In genomic region chr21:33991091-33991490, GRCh38 we compare ENCODE assay signal across 15 cellular contexts.
DNase-seq lines count a peak whose midpoint lies in the region; ATAC-seq, FAIRE-seq and TF ChIP-seq lines count a peak whose summit lies in the region.
"Had no signal": no experiment of that assay in that cellular context is flagged by ENCODE, and none has a peak within 500 bp of the region (broad histone marks: within the 10 kb centered on the region; RNA-seq: fewer than 3 reads in every experiment).

No MANE protein-coding gene starts in this region.

- H3K36me3 ChIP-seq in osteoblast (ENCODE audit: insufficient read depth, low read length) (no peaks in the 10 kb centered on the region), tibial nerve (no peaks in the 10 kb centered on the region)

- H3K79me2 ChIP-seq in osteoblast (ENCODE audit: insufficient read depth, low read length) = no peaks in the 10 kb centered on the region

- H2AFZ ChIP-seq in osteoblast (ENCODE audit: low read length) = no peak overlapping the region

- ATAC-seq in GM21381 (IDR thresholded peaks at IDR 0.05; ENCODE audit: unreplicated experiment) = no peak

- H3K36me3 Mint-ChIP-seq in endothelial cell (ENCODE audit: low read depth, unreplicated experiment) = no peaks in the 10 kb centered on the region

- H3K27ac ChIP-seq in osteoblast (ENCODE audit: low read depth, low read length) (no peak overlapping the region), tibial nerve (no peak overlapping the region)
- H3K27ac ChIP-seq: 22Rv1 had no signal

- no peaks in the 10 kb centered on the region for H3K9me3 Mint-ChIP-seq in endothelial cell (ENCODE audit: unreplicated experiment)

- peaks cover 9% of the 10 kb centered on the region for H3K27me3 ChIP-seq in osteoblast (ENCODE audit: insufficient read depth, low read length)
- no peaks in the 10 kb centered on the region for H3K27me3 ChIP-seq in tibial nerve

- H3K4me3 ChIP-seq in osteoblast (ENCODE audit: insufficient read depth, low read length) (no peak overlapping the region), tibial nerve (no peak overlapping the region)

- no peak overlapping the region for H3K4me2 ChIP-seq in osteoblast (ENCODE audit: insufficient read depth, low read length)

- TF ChIP-seq CTCF in endothelial cell (IDR thresholded peaks at IDR 0.05; ENCODE audit: unreplicated experiment) (no peak), osteoblast (IDR thresholded peaks at IDR 0.05; ENCODE audit: extremely low read depth, low read depth, low read length) (no peak), tibial nerve (IDR thresholded peaks at IDR 0.05) (no peak)

- no peak for TF ChIP-seq EP300 in tibial nerve (IDR thresholded peaks at IDR 0.05)

- peak; percentile 35 for FAIRE-seq in GM19239 (lab: Jason Lieb, UNC)
- FAIRE-seq: GM12891 had no signal

- DNase-seq in AG08395 (ENCODE audit: low spot score) (peak; percentile 13), GM19239 (ENCODE audit: insufficient read length, low spot score) (no peak), endothelial cell (ENCODE audit: low spot score) (no peak), osteoblast (ENCODE audit: insufficient read length, low spot score, missing footprints) (peak; percentile 72), tibial nerve (ENCODE audit: low spot score in 2 of 2) (no peak), anterior cingulate cortex (lab: John Stamatoyannopoulos, UW) (no peak)
- DNase-seq: C1 segment of cervical spinal cord; CD4-positive, alpha-beta memory T cell; DMS79; H7; IMR-90; KBM-7 had no signal

- H3K4me1 ChIP-seq in osteoblast (ENCODE audit: insufficient read depth, low read length) = no peaks in the 10 kb centered on the region
- peaks cover 0 to 6% (median 0%) of the 10 kb centered on the region in 4 donors for H3K4me1 ChIP-seq in tibial nerve

- peaks cover 6% of the 10 kb centered on the region for H3K27me3 Mint-ChIP-seq in endothelial cell (ENCODE audit: unreplicated experiment)
- H3K27me3 Mint-ChIP-seq: CD4-positive, alpha-beta memory T cell had no signal

- WGBS in tibial nerve, 2 donors = 70 to 78% methylated on average over 3 of the region's 3 CpGs

- H4K20me1 ChIP-seq in osteoblast (ENCODE audit: insufficient read depth, low read length) = no peaks in the 10 kb centered on the region

- H3K4me1 Mint-ChIP-seq in endothelial cell (ENCODE audit: unreplicated experiment) = peaks cover 36% of the 10 kb centered on the region

- H3K4me3 Mint-ChIP-seq in endothelial cell (ENCODE audit: unreplicated experiment) = no peak overlapping the region
- H3K4me3 Mint-ChIP-seq: CD4-positive, alpha-beta memory T cell had no signal

- TF ChIP-seq POLR2A in tibial nerve (IDR thresholded peaks at IDR 0.05) = no peak

- H3K9me3 ChIP-seq in osteoblast (ENCODE audit: low read depth, low read length) = no peaks in the 10 kb centered on the region
- H3K9me3 ChIP-seq in tibial nerve = peaks cover 0 to 4% (median 0%) of the 10 kb centered on the region in 4 donors

- H3K27ac Mint-ChIP-seq in endothelial cell (ENCODE audit: unreplicated experiment) = peak overlapping the region; percentile 26

Comparison
In these comparisons a context has a peak if more than half of its experiments do, and no peak if none do; other contexts are left out.
1. DNase-seq: peak in AG08395 (single experiment) and osteoblast (single experiment); none in GM19239 (single experiment), endothelial cell (single experiment), tibial nerve (0 of 2) and anterior cingulate cortex (0 of 58).